Comparison of ENCODE assay signal across 1 cellular context in genomic region chr16:66512589-66513404, GRCh38.
TF ChIP-seq lines count a peak whose summit lies in the region.

No MANE protein-coding gene starts in this region.

TF ChIP-seq in HepG2, 621 proteins besides CTCF, POLR2A, EP300 and RAD21 (continued from another document and continues in another):
- TF ChIP-seq, protein P1, sequence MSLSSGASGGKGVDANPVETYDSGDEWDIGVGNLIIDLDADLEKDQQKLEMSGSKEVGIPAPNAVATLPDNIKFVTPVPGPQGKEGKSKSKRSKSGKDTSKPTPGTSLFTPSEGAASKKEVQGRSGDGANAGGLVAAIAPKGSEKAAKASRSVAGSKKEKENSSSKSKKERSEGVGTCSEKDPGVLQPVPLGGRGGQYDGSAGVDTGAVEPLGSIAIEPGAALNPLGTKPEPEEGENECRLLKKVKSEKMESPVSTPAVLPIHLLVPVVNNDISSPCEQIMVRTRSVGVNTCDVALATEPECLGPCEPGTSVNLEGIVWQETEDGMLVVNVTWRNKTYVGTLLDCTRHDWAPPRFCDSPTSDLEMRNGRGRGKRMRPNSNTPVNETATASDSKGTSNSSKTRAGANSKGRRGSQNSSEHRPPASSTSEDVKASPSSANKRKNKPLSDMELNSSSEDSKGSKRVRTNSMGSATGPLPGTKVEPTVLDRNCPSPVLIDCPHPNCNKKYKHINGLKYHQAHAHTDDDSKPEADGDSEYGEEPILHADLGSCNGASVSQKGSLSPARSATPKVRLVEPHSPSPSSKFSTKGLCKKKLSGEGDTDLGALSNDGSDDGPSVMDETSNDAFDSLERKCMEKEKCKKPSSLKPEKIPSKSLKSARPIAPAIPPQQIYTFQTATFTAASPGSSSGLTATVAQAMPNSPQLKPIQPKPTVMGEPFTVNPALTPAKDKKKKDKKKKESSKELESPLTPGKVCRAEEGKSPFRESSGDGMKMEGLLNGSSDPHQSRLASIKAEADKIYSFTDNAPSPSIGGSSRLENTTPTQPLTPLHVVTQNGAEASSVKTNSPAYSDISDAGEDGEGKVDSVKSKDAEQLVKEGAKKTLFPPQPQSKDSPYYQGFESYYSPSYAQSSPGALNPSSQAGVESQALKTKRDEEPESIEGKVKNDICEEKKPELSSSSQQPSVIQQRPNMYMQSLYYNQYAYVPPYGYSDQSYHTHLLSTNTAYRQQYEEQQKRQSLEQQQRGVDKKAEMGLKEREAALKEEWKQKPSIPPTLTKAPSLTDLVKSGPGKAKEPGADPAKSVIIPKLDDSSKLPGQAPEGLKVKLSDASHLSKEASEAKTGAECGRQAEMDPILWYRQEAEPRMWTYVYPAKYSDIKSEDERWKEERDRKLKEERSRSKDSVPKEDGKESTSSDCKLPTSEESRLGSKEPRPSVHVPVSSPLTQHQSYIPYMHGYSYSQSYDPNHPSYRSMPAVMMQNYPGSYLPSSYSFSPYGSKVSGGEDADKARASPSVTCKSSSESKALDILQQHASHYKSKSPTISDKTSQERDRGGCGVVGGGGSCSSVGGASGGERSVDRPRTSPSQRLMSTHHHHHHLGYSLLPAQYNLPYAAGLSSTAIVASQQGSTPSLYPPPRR (CRISPR knock-in tag; IDR thresholded peaks at IDR 0.05; ENCODE audit: borderline replicate concordance), result no peak
- peak; percentile 66 for TF ChIP-seq SP5 (CRISPR knock-in tag; IDR thresholded peaks at IDR 0.05; ENCODE audit: borderline replicate concordance, low read depth)
- peak; percentile 0 for TF ChIP-seq TBL1XR1 (IDR thresholded peaks at IDR 0.05; ENCODE audit: borderline replicate concordance, low read length, partially characterized antibody)
- TF ChIP-seq CEBPG (CRISPR knock-in tag; IDR thresholded peaks at IDR 0.05), result peak; percentile 97
- no peak for TF ChIP-seq SP1 (IDR thresholded peaks at IDR 0.05)
- no peak for TF ChIP-seq SP1 (CRISPR knock-in tag; IDR thresholded peaks at IDR 0.05)
- peak; percentile 78; the same call in 1 of the 2 replicates for TF ChIP-seq ZNF7 (CRISPR knock-in tag; IDR thresholded peaks at IDR 0.05)
- peak; percentile 80 for TF ChIP-seq PHF5A (CRISPR knock-in tag; IDR thresholded peaks at IDR 0.05; ENCODE audit: low read depth, unreplicated experiment)
- TF ChIP-seq ATF2 (CRISPR knock-in tag; IDR thresholded peaks at IDR 0.05), result peak; percentile 63; the same call in 1 of the 2 replicates
- TF ChIP-seq ZNF737 (CRISPR knock-in tag; IDR thresholded peaks at IDR 0.05; ENCODE audit: borderline replicate concordance), result no peak
- TF ChIP-seq NR2F6 (IDR thresholded peaks at IDR 0.05), result peak; percentile 48
- peak; percentile 88 for TF ChIP-seq NR2F6 (CRISPR knock-in tag; IDR thresholded peaks at IDR 0.05)
- peak; percentile 38; the same call in 1 of the 2 replicates for TF ChIP-seq ZNF878 (CRISPR knock-in tag; IDR thresholded peaks at IDR 0.05)
- TF ChIP-seq ZNF530 (CRISPR knock-in tag; IDR thresholded peaks at IDR 0.05; ENCODE audit: low read depth), result no peak
- TF ChIP-seq STAT6 (CRISPR knock-in tag; IDR thresholded peaks at IDR 0.05; ENCODE audit: borderline replicate concordance), result peak; percentile 85
- TF ChIP-seq ZUFSP (CRISPR knock-in tag; IDR thresholded peaks at IDR 0.05; ENCODE audit: borderline replicate concordance), result no peak
- TF ChIP-seq ZNF335 (CRISPR knock-in tag; IDR thresholded peaks at IDR 0.05), result no peak
- TF ChIP-seq POGZ (CRISPR knock-in tag; IDR thresholded peaks at IDR 0.05), result peak; percentile 49; the same call in 1 of the 2 replicates
- TF ChIP-seq ZNF629 (CRISPR knock-in tag; conservative IDR thresholded peaks at IDR 0.05), result no peak
- TF ChIP-seq ZNF383 (CRISPR knock-in tag; IDR thresholded peaks at IDR 0.05; ENCODE audit: borderline replicate concordance), result no peak
- no peak for TF ChIP-seq ZNF563 (CRISPR knock-in tag; IDR thresholded peaks at IDR 0.05)
- TF ChIP-seq NKX3-1 (CRISPR knock-in tag; IDR thresholded peaks at IDR 0.05), result no peak
- no peak for TF ChIP-seq ZIK1 (CRISPR knock-in tag; IDR thresholded peaks at IDR 0.05; ENCODE audit: borderline replicate concordance, low read depth)
- TF ChIP-seq, protein P2, sequence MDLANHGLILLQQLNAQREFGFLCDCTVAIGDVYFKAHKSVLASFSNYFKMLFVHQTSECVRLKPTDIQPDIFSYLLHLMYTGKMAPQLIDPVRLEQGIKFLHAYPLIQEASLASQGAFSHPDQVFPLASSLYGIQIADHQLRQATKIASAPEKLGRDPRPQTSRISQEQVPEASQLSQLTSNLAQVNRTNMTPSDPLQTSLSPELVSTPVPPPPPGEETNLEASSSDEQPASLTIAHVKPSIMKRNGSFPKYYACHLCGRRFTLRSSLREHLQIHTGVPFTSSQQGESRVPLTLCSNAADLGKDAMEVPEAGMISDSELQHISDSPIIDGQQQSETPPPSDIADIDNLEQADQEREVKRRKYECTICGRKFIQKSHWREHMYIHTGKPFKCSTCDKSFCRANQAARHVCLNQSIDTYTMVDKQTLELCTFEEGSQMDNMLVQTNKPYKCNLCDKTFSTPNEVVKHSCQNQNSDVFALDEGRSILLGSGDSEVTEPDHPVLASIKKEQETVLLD (CRISPR knock-in tag; IDR thresholded peaks at IDR 0.05; ENCODE audit: low read depth), result no peak
- TF ChIP-seq ZNF567 (CRISPR knock-in tag; IDR thresholded peaks at IDR 0.05; ENCODE audit: borderline replicate concordance), result 0 out of 2 replicates have a peak, but pooled peaks have one; percentile 70
- no peak for TF ChIP-seq TMF1 (CRISPR knock-in tag; IDR thresholded peaks at IDR 0.05; ENCODE audit: low read depth)
- no peak for TF ChIP-seq ZFYVE20 (CRISPR knock-in tag; IDR thresholded peaks at IDR 0.05; ENCODE audit: borderline replicate concordance, low read depth)
- no peak for TF ChIP-seq ZNF282 (IDR thresholded peaks at IDR 0.05; ENCODE audit: partially characterized antibody)
- TF ChIP-seq MIER3 (CRISPR knock-in tag; IDR thresholded peaks at IDR 0.05; ENCODE audit: borderline replicate concordance), result peak; percentile 19; the same call in 1 of the 2 replicates
- TF ChIP-seq SMC3 (IDR thresholded peaks at IDR 0.05; ENCODE audit: low read length), result peak; percentile 34; the same call in 1 of the 2 replicates
- no peak for TF ChIP-seq HCFC1 (IDR thresholded peaks at IDR 0.05; ENCODE audit: low read depth, low read length)
- TF ChIP-seq CSRNP1 (CRISPR knock-in tag; IDR thresholded peaks at IDR 0.05), result no peak
- no peak for TF ChIP-seq ZSCAN29 (CRISPR knock-in tag; conservative IDR thresholded peaks at IDR 0.05)
- TF ChIP-seq ZNF792 (CRISPR knock-in tag; IDR thresholded peaks at IDR 0.05), result peak; percentile 47; the same call in 1 of the 2 replicates
- TF ChIP-seq ZNF513 (CRISPR knock-in tag; conservative IDR thresholded peaks at IDR 0.05), result no peak
- 0 out of 4 replicates have a peak, but pooled peaks have one; percentile 28 to 30 for TF ChIP-seq NR2F1 (CRISPR knock-in tag; IDR thresholded peaks at IDR 0.05)
- TF ChIP-seq ZNF431 (CRISPR knock-in tag; IDR thresholded peaks at IDR 0.05; ENCODE audit: borderline replicate concordance, low read depth), result no peak
- TF ChIP-seq, protein P3, sequence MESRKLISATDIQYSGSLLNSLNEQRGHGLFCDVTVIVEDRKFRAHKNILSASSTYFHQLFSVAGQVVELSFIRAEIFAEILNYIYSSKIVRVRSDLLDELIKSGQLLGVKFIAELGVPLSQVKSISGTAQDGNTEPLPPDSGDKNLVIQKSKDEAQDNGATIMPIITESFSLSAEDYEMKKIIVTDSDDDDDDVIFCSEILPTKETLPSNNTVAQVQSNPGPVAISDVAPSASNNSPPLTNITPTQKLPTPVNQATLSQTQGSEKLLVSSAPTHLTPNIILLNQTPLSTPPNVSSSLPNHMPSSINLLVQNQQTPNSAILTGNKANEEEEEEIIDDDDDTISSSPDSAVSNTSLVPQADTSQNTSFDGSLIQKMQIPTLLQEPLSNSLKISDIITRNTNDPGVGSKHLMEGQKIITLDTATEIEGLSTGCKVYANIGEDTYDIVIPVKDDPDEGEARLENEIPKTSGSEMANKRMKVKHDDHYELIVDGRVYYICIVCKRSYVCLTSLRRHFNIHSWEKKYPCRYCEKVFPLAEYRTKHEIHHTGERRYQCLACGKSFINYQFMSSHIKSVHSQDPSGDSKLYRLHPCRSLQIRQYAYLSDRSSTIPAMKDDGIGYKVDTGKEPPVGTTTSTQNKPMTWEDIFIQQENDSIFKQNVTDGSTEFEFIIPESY (CRISPR knock-in tag; IDR thresholded peaks at IDR 0.05), result peak; percentile 47; the same call in 1 of the 2 replicates
- no peak for TF ChIP-seq NFIB (CRISPR knock-in tag; IDR thresholded peaks at IDR 0.05; ENCODE audit: borderline replicate concordance)
- TF ChIP-seq ZNF280D (CRISPR knock-in tag; IDR thresholded peaks at IDR 0.05), result peak; percentile 82
- 0 out of 2 replicates have a peak, but pooled peaks have one; percentile 50 for TF ChIP-seq DNMT1 (CRISPR knock-in tag; IDR thresholded peaks at IDR 0.05)
